In the genomic region with DNA sequence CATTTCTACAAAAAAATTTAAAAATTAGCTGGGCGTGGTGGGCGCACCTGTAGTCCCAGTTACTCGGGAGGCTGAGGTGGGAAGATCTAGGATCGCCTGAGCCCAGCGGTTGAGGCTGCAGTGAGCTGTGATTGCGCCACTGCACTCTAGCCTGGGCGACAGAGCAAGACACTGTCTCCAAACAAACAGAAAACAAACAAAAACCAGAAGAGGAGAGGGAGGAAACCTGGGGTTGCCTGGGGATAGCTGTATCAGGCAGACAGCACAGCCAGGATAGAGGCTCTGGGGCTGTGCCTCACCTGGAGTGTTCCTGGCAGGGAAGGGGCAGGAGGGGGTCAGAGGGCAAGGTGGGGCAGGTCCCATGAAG, we compare ENCODE assay signal across 10 cellular contexts. TPM values are rescaled to one million over a fixed set of nuclear protein-coding genes. Genes with fewer than 3 reads are reported as not detected.
DNase-seq lines count a peak whose midpoint lies in the region; ATAC-seq and TF ChIP-seq lines count a peak whose summit lies in the region.
"Had no signal": no experiment of that assay in that cellular context is flagged by ENCODE, and none has a peak within 500 bp of the region (broad histone marks: within the 10 kb centered on the region; RNA-seq: fewer than 3 reads in every experiment).

No MANE protein-coding gene starts in this region.

- H3K4me1 Mint-ChIP-seq in activated CD4-positive, alpha-beta T cell treated with anti-CD3 and anti-CD28 coated beads, Interleukin-2, amount 10 ng/mL, durations not matched to agents 24 days and 14 days: peaks cover 49% of the 10 kb centered on the region

- WGBS in hepatocyte (ENCODE audit: low lambda C conversion rate, missing lambda C conversion rate): 56% methylated on average over 7 of the region's 7 CpGs

- H3K4me2 ChIP-seq in hepatocyte: peak overlapping the region; percentile 56

- H3K4me3 ChIP-seq in Panc1 (ENCODE audit: low read depth in 2 of 2, low read length in 2 of 2): no peak overlapping the region
- no peak overlapping the region for H3K4me3 ChIP-seq in hepatocyte
- H3K4me3 ChIP-seq in subcutaneous abdominal adipose tissue (ENCODE audit: low read depth in 1 of 5, low read length in 5 of 5): peak overlapping the region in 1 of 5 donors; percentile 39
- H3K4me3 ChIP-seq in effector memory CD4-positive, alpha-beta T cell (ENCODE audit: insufficient read depth, low read depth, low read length, poor library complexity, severe bottlenecking): no peak overlapping the region

- peaks cover 23% of the 10 kb centered on the region for H3K79me2 ChIP-seq in hepatocyte

- H3K9ac ChIP-seq in subcutaneous abdominal adipose tissue (ENCODE audit: low read length in 5 of 5): peak overlapping the region in 4 of 5 donors; percentile 21 to 56 (median 34)

- peaks cover 12% of the 10 kb centered on the region for H4K20me1 ChIP-seq in hepatocyte (ENCODE audit: insufficient read depth, poor library complexity, severe bottlenecking)

- ATAC-seq in Panc1 (no peak), HG03378 (IDR thresholded peaks at IDR 0.05; ENCODE audit: unreplicated experiment) (no peak), GM21390 (IDR thresholded peaks at IDR 0.05; ENCODE audit: unreplicated experiment) (no peak)

- H3K27me3 ChIP-seq in Panc1 (ENCODE audit: control insufficient read depth, insufficient read depth, low read length) (no peaks in the 10 kb centered on the region), hepatocyte (no peaks in the 10 kb centered on the region), subcutaneous abdominal adipose tissue (ENCODE audit: control insufficient read depth in 5 of 5, insufficient read depth in 4 of 5, low read length in 5 of 5) (peaks cover 0 to 4% (median 0%) of the 10 kb centered on the region in 5 donors)
- H3K27me3 ChIP-seq in effector memory CD4-positive, alpha-beta T cell (replicated peaks; ENCODE audit: control insufficient read depth, insufficient read depth, low read length, poor library complexity, severe bottlenecking): no peaks in the 10 kb centered on the region

- no peak for DNase-seq in activated CD4-positive, alpha-beta T cell treated with anti-CD3 and anti-CD28 coated beads, Interleukin-2, amount 10 ng/mL, durations not matched to agents 24 days and 14 days
- no peak for DNase-seq in activated CD4-positive, alpha-beta T cell treated with anti-CD3 and anti-CD28 coated beads for 48 hours
- no peak for DNase-seq in Panc1 (ENCODE audit: low read depth, low spot score)
- DNase-seq in hepatocyte (ENCODE audit: low spot score): no peak
- DNase-seq in effector memory CD4-positive, alpha-beta T cell: no peak
- DNase-seq: AML-193, NCI-H1930 had no signal

- H3K4me3 Mint-ChIP-seq in activated CD4-positive, alpha-beta T cell treated with anti-CD3 and anti-CD28 coated beads, Interleukin-2, amount 10 ng/mL, durations not matched to agents 24 days and 14 days: no peak overlapping the region

- peaks cover 22% of the 10 kb centered on the region for H3K36me3 Mint-ChIP-seq in activated CD4-positive, alpha-beta T cell treated with anti-CD3 and anti-CD28 coated beads, Interleukin-2, amount 10 ng/mL, durations not matched to agents 24 days and 14 days (ENCODE audit: low read depth)

- CTCF ChIA-PET in Panc1 (lab: Charles Lee): interaction anchor here (0.6 kb wide), 1 partner anchor 146 kb away, joined by 4 read pairs; no protein-coding TSS in a partner anchor

- H2AFZ ChIP-seq in hepatocyte: no peak overlapping the region

- POLR2A ChIA-PET in Panc1 (lab: Charles Lee): no interaction called here

- H3K9me3 Mint-ChIP-seq in activated CD4-positive, alpha-beta T cell treated with anti-CD3 and anti-CD28 coated beads, Interleukin-2, amount 10 ng/mL, durations not matched to agents 24 days and 14 days: peaks cover 3% of the 10 kb centered on the region

- TF ChIP-seq CTCF in Panc1 (IDR thresholded peaks at IDR 0.05): no peak
- no peak for TF ChIP-seq CTCF in hepatocyte (IDR thresholded peaks at IDR 0.05; ENCODE audit: poor library complexity)

- H3K9me3 ChIP-seq in Panc1 (ENCODE audit: control insufficient read depth, insufficient read depth, low read depth, low read length): no peaks in the 10 kb centered on the region
- no peaks in the 10 kb centered on the region for H3K9me3 ChIP-seq in hepatocyte (ENCODE audit: low read depth)
- peaks cover 0 to 5% (median 3%) of the 10 kb centered on the region in 5 donors for H3K9me3 ChIP-seq in subcutaneous abdominal adipose tissue (ENCODE audit: control insufficient read depth in 5 of 5, low read length in 5 of 5)
- H3K9me3 ChIP-seq in effector memory CD4-positive, alpha-beta T cell (ENCODE audit: control insufficient read depth, low read length): no peaks in the 10 kb centered on the region

- no TSS peak for BruUV-seq in Panc1 (replicated peaks; lab: Mats Ljungman, UMichigan)

- intact Hi-C loops in activated CD4-positive, alpha-beta T cell treated with anti-CD3 and anti-CD28 coated beads, Interleukin-2, amount 10 ng/mL, durations not matched to agents 24 days and 14 days (cut with micrococcal nuclease): no loop called here
- intact Hi-C loops in Panc1 (cut with micrococcal nuclease; ENCODE audit: unreplicated experiment): no loop called here

- in situ Hi-C loops in Panc1 (cut with HindIII; ENCODE audit: low pct_unique_long_range_greater_than_20kb, low sequenced_read_pairs): no loop called here

- peak overlapping the region; percentile 84 for H3K27ac Mint-ChIP-seq in activated CD4-positive, alpha-beta T cell treated with anti-CD3 and anti-CD28 coated beads, Interleukin-2, amount 10 ng/mL, durations not matched to agents 24 days and 14 days

- H3K9me2 ChIP-seq in hepatocyte (replicated peaks; ENCODE audit: insufficient read depth): no peaks in the 10 kb centered on the region

- H3K27me3 Mint-ChIP-seq in activated CD4-positive, alpha-beta T cell treated with anti-CD3 and anti-CD28 coated beads, Interleukin-2, amount 10 ng/mL, durations not matched to agents 24 days and 14 days: no peaks in the 10 kb centered on the region

- H3K4me1 ChIP-seq in Panc1 (ENCODE audit: control insufficient read depth, insufficient read depth, low read length): peaks cover 38% of the 10 kb centered on the region
- peaks cover 41% of the 10 kb centered on the region for H3K4me1 ChIP-seq in hepatocyte (ENCODE audit: insufficient read depth)
- peaks cover 23 to 76% (median 64%) of the 10 kb centered on the region in 5 donors for H3K4me1 ChIP-seq in subcutaneous abdominal adipose tissue (ENCODE audit: control insufficient read depth in 5 of 5, insufficient read depth in 5 of 5, low read length in 5 of 5)
- H3K4me1 ChIP-seq in effector memory CD4-positive, alpha-beta T cell (ENCODE audit: control insufficient read depth, insufficient read depth, low read length, poor library complexity, severe bottlenecking): peaks cover 35% of the 10 kb centered on the region

- H3K27ac ChIP-seq in Panc1 (ENCODE audit: low read length): peak overlapping the region; percentile 79
- peak overlapping the region; percentile 92 for H3K27ac ChIP-seq in hepatocyte
- peak overlapping the region; percentile 99 for H3K27ac ChIP-seq in subcutaneous abdominal adipose tissue (ENCODE audit: low read depth, low read length)
- no peak overlapping the region for H3K27ac ChIP-seq in effector memory CD4-positive, alpha-beta T cell (ENCODE audit: insufficient read depth, low read length, poor library complexity, severe bottlenecking)

- no peaks in the 10 kb centered on the region; the same call in 1 of the 2 replicates for H3K36me3 ChIP-seq in Panc1 (ENCODE audit: control insufficient read depth, insufficient read depth, low read length)
- no peaks in the 10 kb centered on the region for H3K36me3 ChIP-seq in hepatocyte (replicated peaks; ENCODE audit: insufficient read depth, low read depth)
- peaks cover 0 to 11% (median 9%) of the 10 kb centered on the region in 5 donors for H3K36me3 ChIP-seq in subcutaneous abdominal adipose tissue (ENCODE audit: control insufficient read depth in 5 of 5, insufficient read depth in 5 of 5, low read length in 5 of 5)
- H3K36me3 ChIP-seq in effector memory CD4-positive, alpha-beta T cell (ENCODE audit: control insufficient read depth, insufficient read depth, low read length): peaks cover 5% of the 10 kb centered on the region

RNA-seq across cellular contexts. Expression of gene POLR2E, which starts 2.6 kb away (rescaled TPM):
- total RNA-seq in activated CD4-positive, alpha-beta T cell treated with anti-CD3 and anti-CD28 coated beads, Interleukin-2, amount 10 ng/mL, durations not matched to agents 24 days and 14 days: 273 and 274 TPM in 2 replicates
- 279 TPM for total RNA-seq in Panc1 (2021; ENCODE audit: unreplicated experiment)
- polyA plus RNA-seq in Panc1 (2012; ENCODE audit: insufficient read length): 538 TPM
- 126 and 170 TPM in 2 replicates for total RNA-seq in hepatocyte
- polyA plus RNA-seq in hepatocyte: 326 and 328 TPM in 2 replicates

RNA-seq across cellular contexts. Expression of gene GPX4, which starts 6.0 kb away (rescaled TPM):
- 225 and 239 TPM in 2 replicates for total RNA-seq in activated CD4-positive, alpha-beta T cell treated with anti-CD3 and anti-CD28 coated beads, Interleukin-2, amount 10 ng/mL, durations not matched to agents 24 days and 14 days
- total RNA-seq in Panc1 (2021; ENCODE audit: unreplicated experiment): 577 TPM
- 1,363 TPM for polyA plus RNA-seq in Panc1 (2012; ENCODE audit: insufficient read length)
- 524 and 539 TPM in 2 replicates for total RNA-seq in hepatocyte
- polyA plus RNA-seq in hepatocyte: 729 and 735 TPM in 2 replicates

RNA-seq across cellular contexts. Expression of gene ARHGAP45, which starts 30.8 kb away (rescaled TPM):
- 176 and 183 TPM in 2 replicates for total RNA-seq in activated CD4-positive, alpha-beta T cell treated with anti-CD3 and anti-CD28 coated beads, Interleukin-2, amount 10 ng/mL, durations not matched to agents 24 days and 14 days
- total RNA-seq in Panc1 (2021; ENCODE audit: unreplicated experiment): 27.8 TPM
- polyA plus RNA-seq in Panc1 (2012; ENCODE audit: insufficient read length): 34.5 TPM
- total RNA-seq in hepatocyte: 11.0 and 12.9 TPM in 2 replicates
- 16.0 and 18.3 TPM in 2 replicates for polyA plus RNA-seq in hepatocyte

RNA-seq across cellular contexts. Expression of gene ABCA7, which starts 57.9 kb away (rescaled TPM):
- total RNA-seq in activated CD4-positive, alpha-beta T cell treated with anti-CD3 and anti-CD28 coated beads, Interleukin-2, amount 10 ng/mL, durations not matched to agents 24 days and 14 days: 15.8 TPM in 2 replicates
- 47.5 TPM for total RNA-seq in Panc1 (2021; ENCODE audit: unreplicated experiment)
- 52.0 TPM for polyA plus RNA-seq in Panc1 (2012; ENCODE audit: insufficient read length)
- 8.2 and 17.8 TPM in 2 replicates for total RNA-seq in hepatocyte
- polyA plus RNA-seq in hepatocyte: 26.8 and 38.1 TPM in 2 replicates
